Comparison of ENCODE assay signal across 36 cellular contexts in the genomic region with DNA sequence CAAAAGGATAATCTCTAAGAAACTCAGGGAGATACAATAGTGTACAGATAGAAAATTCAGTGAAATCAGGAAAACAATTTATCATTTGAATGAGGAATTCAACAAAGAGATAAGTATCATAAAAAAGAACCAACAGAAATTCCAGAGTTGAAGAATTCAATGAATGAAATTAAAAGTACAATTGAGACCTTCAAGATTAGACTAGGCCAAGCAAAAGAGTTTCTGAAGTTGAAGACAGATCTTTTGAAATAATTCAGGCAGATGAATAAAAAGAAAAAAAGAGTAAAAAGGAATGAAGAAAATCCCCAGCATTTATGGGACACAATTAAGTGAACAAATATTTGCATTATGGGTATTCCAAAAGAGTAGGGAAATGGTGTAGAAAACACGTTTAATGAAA.
DNase-seq lines count a peak whose midpoint lies in the region; ATAC-seq, FAIRE-seq and TF ChIP-seq lines count a peak whose summit lies in the region.
"Had no signal": no experiment of that assay in that cellular context is flagged by ENCODE, and none has a peak within 500 bp of the region (broad histone marks: within the 10 kb centered on the region; RNA-seq: fewer than 3 reads in every experiment).

No MANE protein-coding gene starts in this region.

- no peaks in the 10 kb centered on the region for H4K20me1 ChIP-seq in HepG2 (ENCODE audit: insufficient read depth, low read length)
- H4K20me1 ChIP-seq: BLaER1; BLaER1 treated with 17β-estradiol and CSF1 and Interleukin-3, amounts not matched to agents 10 nM and 100 nM had no signal

- in situ Hi-C loops in HepG2 (cut with HindIII; ENCODE audit: extremely low pct_ligation_motif_present, low pct_unique_long_range_greater_than_20kb): no loop called here

- no peaks in the 10 kb centered on the region for H3K4me1 Mint-ChIP-seq in activated naive CD4-positive, alpha-beta T cell treated with anti-CD3 and anti-CD28 coated beads, Interleukin-2, amount 50 U/mL, for 24 hours

- H3K36me3 ChIP-seq in HepG2 (replicated peaks in 1 of 2; ENCODE audit: control insufficient read depth in 1 of 2, insufficient read depth in 2 of 2, low read length in 2 of 2) (no peaks in the 10 kb centered on the region), right lobe of liver (no peaks in the 10 kb centered on the region), HEK293 (ENCODE audit: control insufficient read depth in 2 of 2, insufficient read depth in 1 of 2, low read length in 2 of 2) (no peaks in the 10 kb centered on the region), sigmoid colon (no peaks in the 10 kb centered on the region)
- H3K36me3 ChIP-seq: BE2C; BLaER1; BLaER1 treated with 17β-estradiol and CSF1 and Interleukin-3, amounts not matched to agents 10 nM and 100 nM had no signal

- POLR2A ChIA-PET in HepG2 (lab: Yijun Ruan, JAX) (no interaction called here), HEK293 (lab: Yijun Ruan, JAX) (no interaction called here)

- WGBS in HepG2 (ENCODE audit: low lambda C conversion rate): 0% methylated on average over 1 of the region's 1 CpG
- 29% methylated on average over 1 of the region's 1 CpG for WGBS in right lobe of liver (ENCODE audit: insufficient coverage, low coverage, low lambda C conversion rate, missing lambda C conversion rate)
- WGBS in sigmoid colon, 2 donors: 19 to 35% methylated on average over 1 of the region's 1 CpG

- DNase-seq in DMS 273 (lab: John Stamatoyannopoulos, UW; ENCODE audit: unreplicated experiment): peak; percentile 16
- no peak for DNase-seq in DMS 273 treated with DMSO at 0.1 percent for 48 hours (lab: John Stamatoyannopoulos, UW)
- DNase-seq in activated naive CD4-positive, alpha-beta T cell treated with Interleukin-2 at 50 U/mL for 16 hours: no peak
- no peak for DNase-seq in HepG2 (ENCODE audit: low spot score)
- DNase-seq in right lobe of liver: no peak
- DNase-seq in sigmoid colon: no peak
- DNase-seq: 8988T; ACHN; AML-193; BE2C; C1 segment of cervical spinal cord; Caco-2; Calu3; CD4-positive, alpha-beta memory T cell; CD4-positive, CD25-positive, alpha-beta regulatory T cell; CD8-positive, alpha-beta memory T cell; CD8-positive, alpha-beta T cell; COR-L47; DMS153; DMS53; DMS79; DMS79 treated with DMSO at 0.1 percent for 48 hours; DND-41; EL had no signal

- H2AFZ ChIP-seq in HepG2 (ENCODE audit: low read length): no peak overlapping the region

- no peak overlapping the region for H3K4me2 ChIP-seq in HepG2 (ENCODE audit: low read depth, low read length)
- H3K4me2 ChIP-seq: A549; BLaER1; BLaER1 treated with 17β-estradiol and CSF1 and Interleukin-3, amounts not matched to agents 10 nM and 100 nM had no signal

- TF ChIP-seq CTCF in HepG2 (CRISPR knock-in tag; IDR thresholded peaks at IDR 0.05) (no peak), right lobe of liver (IDR thresholded peaks at IDR 0.05) (no peak), HEK293 (tag by site-specific recombination; IDR thresholded peaks at IDR 0.05) (no peak), sigmoid colon (IDR thresholded peaks at IDR 0.05) (no peak)

- H3K27ac Mint-ChIP-seq in activated naive CD4-positive, alpha-beta T cell treated with anti-CD3 and anti-CD28 coated beads, Interleukin-2, amount 50 U/mL, for 24 hours: peak overlapping the region; percentile 14
- H3K27ac Mint-ChIP-seq: B cell; CD4-positive, alpha-beta T cell; CD8-positive, alpha-beta T cell had no signal

- peaks cover 8% of the 10 kb centered on the region for H3K4me1 ChIP-seq in HepG2 (ENCODE audit: insufficient read depth, low read length)
- H3K4me1 ChIP-seq in right lobe of liver: no peaks in the 10 kb centered on the region
- no peaks in the 10 kb centered on the region for H3K4me1 ChIP-seq in HEK293 (ENCODE audit: control insufficient read depth, insufficient read depth, low read length)
- no peaks in the 10 kb centered on the region for H3K4me1 ChIP-seq in sigmoid colon
- H3K4me1 ChIP-seq: A549; BE2C; BLaER1; BLaER1 treated with 17β-estradiol and CSF1 and Interleukin-3, amounts not matched to agents 10 nM and 100 nM; Caco-2 had no signal

- no peak for FAIRE-seq in HepG2 (lab: Jason Lieb, UNC)
- FAIRE-seq: A204.1, A549, D721Med had no signal

- TF ChIP-seq EP300 in HepG2 (IDR thresholded peaks at IDR 0.05; ENCODE audit: low read depth in 2 of 2, low read length in 2 of 2) (no peak), HepG2 (CRISPR knock-in tag; IDR thresholded peaks at IDR 0.05; ENCODE audit: borderline replicate concordance) (no peak), sigmoid colon (IDR thresholded peaks at IDR 0.05) (no peak)

- CTCF ChIA-PET in HepG2 (lab: Yijun Ruan, JAX; ENCODE audit: low intra/inter-chr PET ratio, low total read pairs): no interaction called here
- CTCF ChIA-PET in HEK293 (lab: Yijun Ruan, JAX): interaction anchor here (0.7 kb wide), 1 partner anchor 394 kb away, joined by 3 read pairs; no protein-coding TSS in a partner anchor

- BruUV-seq in HepG2 (replicated peaks; lab: Mats Ljungman, UMichigan): no TSS peak

- no peak overlapping the region for H3K27ac ChIP-seq in HepG2 (ENCODE audit: extremely low read length, insufficient read depth, low read length)
- no peak overlapping the region for H3K27ac ChIP-seq in right lobe of liver
- H3K27ac ChIP-seq in HEK293 (ENCODE audit: extremely low read depth, low read depth, low read length): no peak overlapping the region
- no peak overlapping the region for H3K27ac ChIP-seq in sigmoid colon
- H3K27ac ChIP-seq: 22Rv1; A549; BLaER1; BLaER1 treated with 17β-estradiol and CSF1 and Interleukin-3, amounts not matched to agents 10 nM and 100 nM; C4-2B had no signal

- no peak for TF ChIP-seq POLR2A in HepG2 (IDR thresholded peaks at IDR 0.05; ENCODE audit: insufficient read depth in 1 of 2, low read depth in 2 of 2, low read length in 2 of 2)
- TF ChIP-seq POLR2A in right lobe of liver (IDR thresholded peaks at IDR 0.05): no peak
- TF ChIP-seq POLR2A in sigmoid colon (IDR thresholded peaks at IDR 0.05): no peak

- H3K27me3 ChIP-seq in HepG2 (ENCODE audit: control insufficient read depth in 1 of 2, insufficient read depth in 2 of 2, low read length in 2 of 2) (peaks cover 0 to 1% of the 10 kb centered on the region in 2 experiments; a peak in 1 of 5 replicates), right lobe of liver (no peaks in the 10 kb centered on the region), sigmoid colon (no peaks in the 10 kb centered on the region)
- H3K27me3 ChIP-seq: BLaER1; BLaER1 treated with 17β-estradiol and CSF1 and Interleukin-3, amounts not matched to agents 10 nM and 100 nM had no signal

- no peak for TF ChIP-seq RAD21 in HepG2 (CRISPR knock-in tag; IDR thresholded peaks at IDR 0.05)

- H3K9me3 ChIP-seq in HepG2 (ENCODE audit: low read length) (peaks cover 16% of the 10 kb centered on the region; the same call in 1 of the 2 replicates), right lobe of liver (no peaks in the 10 kb centered on the region), HEK293 (ENCODE audit: control insufficient read depth, insufficient read depth, low read depth, low read length) (no peaks in the 10 kb centered on the region), sigmoid colon (peaks cover 0 to 12% (median 7%) of the 10 kb centered on the region in 4 donors)
- H3K9me3 ChIP-seq: BLaER1; BLaER1 treated with 17β-estradiol and CSF1 and Interleukin-3, amounts not matched to agents 10 nM and 100 nM had no signal

- ATAC-seq in HepG2 (no peak), right lobe of liver (no peak)
- ATAC-seq: A549; CD8-positive, alpha-beta T cell had no signal

- H3K9me3 Mint-ChIP-seq in activated naive CD4-positive, alpha-beta T cell treated with anti-CD3 and anti-CD28 coated beads, Interleukin-2, amount 50 U/mL, for 24 hours: peaks cover 7% of the 10 kb centered on the region

- peaks cover 5% of the 10 kb centered on the region for H3K27me3 Mint-ChIP-seq in activated naive CD4-positive, alpha-beta T cell treated with anti-CD3 and anti-CD28 coated beads, Interleukin-2, amount 50 U/mL, for 24 hours
- H3K27me3 Mint-ChIP-seq: B cell had no signal

- H3K79me2 ChIP-seq in HepG2 (ENCODE audit: insufficient read depth, low read length): no peaks in the 10 kb centered on the region

- H3K4me3 Mint-ChIP-seq in activated naive CD4-positive, alpha-beta T cell treated with anti-CD3 and anti-CD28 coated beads, Interleukin-2, amount 50 U/mL, for 24 hours: no peak overlapping the region
- H3K4me3 Mint-ChIP-seq: B cell; CD14-positive monocyte; CD4-positive, alpha-beta memory T cell; CD4-positive, alpha-beta T cell; CD8-positive, alpha-beta memory T cell; CD8-positive, alpha-beta T cell had no signal

- intact Hi-C loops in HepG2 (cut with micrococcal nuclease; ENCODE audit: unreplicated experiment) (no loop called here), right lobe of liver (cut with DNase I) (no loop called here), sigmoid colon (cut with DNase I) (no loop called here)

- H3K4me3 ChIP-seq in HepG2 (replicated peaks in 1 of 3; ENCODE audit: insufficient read depth in 1 of 3, low read depth in 2 of 3, low read length in 3 of 3) (no peak overlapping the region), right lobe of liver (no peak overlapping the region), HEK293 (ENCODE audit: low read depth, low read length) (no peak overlapping the region), sigmoid colon (no peak overlapping the region)
- H3K4me3 ChIP-seq: A549; BLaER1; BLaER1 treated with 17β-estradiol and CSF1 and Interleukin-3, amounts not matched to agents 10 nM and 100 nM had no signal

- peaks cover 4% of the 10 kb centered on the region for H3K36me3 Mint-ChIP-seq in activated naive CD4-positive, alpha-beta T cell treated with anti-CD3 and anti-CD28 coated beads, Interleukin-2, amount 50 U/mL, for 24 hours
- H3K36me3 Mint-ChIP-seq: CD14-positive monocyte; CD4-positive, CD25-positive, alpha-beta regulatory T cell; CD8-positive, alpha-beta T cell had no signal

- no peak overlapping the region for H3K9ac ChIP-seq in HepG2 (ENCODE audit: insufficient read depth, low read depth, low read length)
- H3K9ac ChIP-seq: BLaER1; BLaER1 treated with 17β-estradiol and CSF1 and Interleukin-3, amounts not matched to agents 10 nM and 100 nM had no signal

TF ChIP-seq in HepG2, 621 proteins besides CTCF, POLR2A, EP300 and RAD21:
- TF ChIP-seq ZNF160 (CRISPR knock-in tag; IDR thresholded peaks at IDR 0.05) (peak; percentile 80; the same call in 1 of the 2 replicates), ZNF24 (IDR thresholded peaks at IDR 0.05) (no peak)

TF ChIP-seq in HEK293, 187 proteins besides CTCF, POLR2A, EP300 and RAD21:
- TF ChIP-seq SETDB1 (IDR thresholded peaks at IDR 0.05; ENCODE audit: insufficient read length, low read length) (peak; percentile 79), ZNF473 (tag by site-specific recombination; IDR thresholded peaks at IDR 0.05) (no peak)
